Comparison of ENCODE assay signal across 28 cellular contexts in genomic region chr11:39786682-39787081, GRCh38.
"Had no signal": no experiment of that assay in that cellular context is flagged by ENCODE, and none has a peak within 500 bp of the region (broad histone marks: within the 10 kb centered on the region; RNA-seq: fewer than 3 reads in every experiment).

No MANE protein-coding gene starts in this region.

- H3K27me3 Mint-ChIP-seq: naive B cell; progenitor cell of endocrine pancreas; stimulated activated naive CD8-positive, alpha-beta T cell treated with anti-CD3 and anti-CD28 coated beads, Interleukin-15, amount 100 ng/mL, for 72 hours had no signal

- H3K4me1 Mint-ChIP-seq: naive B cell; natural killer cell; nephron progenitor cell; neural progenitor cell; stimulated activated effector memory CD8-positive, alpha-beta T cell treated with anti-CD3 and anti-CD28 coated beads, Interleukin-12 subunit alpha, Interleukin-12 subunit beta, amount 100 ng/mL, for 72 hours; stimulated activated naive CD8-positive, alpha-beta T cell treated with anti-CD3 and anti-CD28 coated beads, Interleukin-15, amount 100 ng/mL, for 72 hours had no signal

- H3K9me3 Mint-ChIP-seq: mesothelial cell of epicardium, nephron progenitor cell, neural progenitor cell had no signal

- H3K4me1 ChIP-seq: lower lobe of right lung, neural progenitor cell, right atrium auricular region, sigmoid colon, spleen, transverse colon, upper lobe of left lung had no signal

- H3K9me3 ChIP-seq: lower lobe of right lung, neutrophil, ovary, right atrium auricular region, sigmoid colon, transverse colon, upper lobe of left lung had no signal

- DNase-seq: head of caudate nucleus; hypothalamus; islet precursor cell; kidney glomerular epithelial cell; left cardiac atrium; lower lobe of right lung; mammary epithelial cell; mesendoderm; naive B cell; natural killer cell; nephron progenitor cell; occipital lobe; ovary; sigmoid colon; small intestine; spleen; stimulated activated CD4-positive, alpha-beta T cell treated with anti-CD3 and anti-CD28 coated beads, Interleukin-4, amount 100 ng/mL, for 24 hours; stimulated activated naive CD4-positive, alpha-beta T cell treated with Interleukin-2 at 50 U/mL for 16 hours; stimulated activated naive CD8-positive, alpha-beta T cell treated with anti-CD3 and anti-CD28 coated beads, Interleukin-15, amount 100 ng/mL, for 72 hours; substantia nigra; transverse colon had no signal

- H3K4me3 Mint-ChIP-seq: mesothelial cell of epicardium; naive B cell; natural killer cell; nephron progenitor cell; neural progenitor cell; stimulated activated effector memory CD8-positive, alpha-beta T cell treated with anti-CD3 and anti-CD28 coated beads, Interleukin-12 subunit alpha, Interleukin-12 subunit beta, amount 100 ng/mL, for 72 hours; stimulated activated naive CD8-positive, alpha-beta T cell treated with anti-CD3 and anti-CD28 coated beads, Interleukin-15, amount 100 ng/mL, for 72 hours had no signal

- H3K36me3 Mint-ChIP-seq: mesothelial cell of epicardium; naive B cell; natural killer cell; neural progenitor cell; stimulated activated effector memory CD8-positive, alpha-beta T cell treated with anti-CD3 and anti-CD28 coated beads, Interleukin-12 subunit alpha, Interleukin-12 subunit beta, amount 100 ng/mL, for 72 hours had no signal

- H2AFZ ChIP-seq: neural progenitor cell had no signal

- H3K27ac ChIP-seq: lower lobe of right lung, neural progenitor cell, neutrophil, ovary, right atrium auricular region, sigmoid colon, spleen, transverse colon, upper lobe of left lung had no signal

- H3K4me3 ChIP-seq: lower lobe of right lung, neural progenitor cell, ovary, right atrium auricular region, sigmoid colon, spleen, transverse colon, upper lobe of left lung had no signal

- H3K9ac ChIP-seq: neural progenitor cell had no signal

- H3K4me2 ChIP-seq: neural progenitor cell had no signal

- H3K27ac Mint-ChIP-seq: mesothelial cell of epicardium; naive B cell; natural killer cell; nephron progenitor cell; neural progenitor cell; progenitor cell of endocrine pancreas; stimulated activated effector memory CD8-positive, alpha-beta T cell treated with anti-CD3 and anti-CD28 coated beads, Interleukin-12 subunit alpha, Interleukin-12 subunit beta, amount 100 ng/mL, for 72 hours; stimulated activated naive CD8-positive, alpha-beta T cell treated with anti-CD3 and anti-CD28 coated beads, Interleukin-15, amount 100 ng/mL, for 72 hours had no signal

- ATAC-seq: left cardiac atrium, natural killer cell had no signal

- H3K36me3 ChIP-seq: lower lobe of right lung, neural progenitor cell, neutrophil, ovary, right atrium auricular region, sigmoid colon, spleen, transverse colon, upper lobe of left lung had no signal

- H3K27me3 ChIP-seq: neural progenitor cell, neutrophil, ovary, right atrium auricular region, sigmoid colon, spleen, transverse colon, upper lobe of left lung had no signal
